In the genomic region with DNA sequence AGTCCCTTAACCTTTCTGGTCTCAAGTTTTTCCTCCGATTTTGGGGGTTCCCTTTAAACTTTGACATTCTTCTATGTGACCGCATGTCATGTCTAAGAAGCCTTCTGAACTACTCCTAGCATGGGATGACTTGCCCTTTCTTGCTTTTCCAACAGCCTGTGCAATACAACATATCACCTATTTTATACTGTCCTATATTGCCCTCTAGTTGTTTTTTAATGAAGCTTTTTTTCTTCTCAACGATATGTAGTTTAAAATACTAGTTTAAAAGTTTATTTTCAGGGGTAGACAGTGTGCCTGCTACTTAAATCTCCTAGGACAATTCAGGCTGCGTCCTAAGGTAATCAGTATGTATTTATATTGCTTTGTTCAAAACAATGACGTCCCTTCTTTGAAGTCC, we compare ENCODE assay signal across 12 cellular contexts. TPM values are rescaled to one million over a fixed set of nuclear protein-coding genes. Genes with fewer than 3 reads are reported as not detected.
DNase-seq lines count a peak whose midpoint lies in the region; ATAC-seq and TF ChIP-seq lines count a peak whose summit lies in the region.
"Had no signal": no experiment of that assay in that cellular context is flagged by ENCODE, and none has a peak within 500 bp of the region (broad histone marks: within the 10 kb centered on the region; RNA-seq: fewer than 3 reads in every experiment).

No MANE protein-coding gene starts in this region.

- H3K9me3 Mint-ChIP-seq in brain, result peaks cover 0 to 4% (median 0%) of the 10 kb centered on the region in 5 experiments
- H3K9me3 Mint-ChIP-seq in stimulated activated naive CD8-positive, alpha-beta T cell treated with anti-CD3 and anti-CD28 coated beads, Interleukin-15, amount 100 ng/mL, for 72 hours, result no peaks in the 10 kb centered on the region

- H3K4me3 ChIP-seq in cardiac muscle cell (no peak overlapping the region), right atrium auricular region (no peak overlapping the region)

- H3K27ac ChIP-seq in cardiac muscle cell, result peak overlapping the region; percentile 87
- H3K27ac ChIP-seq in right atrium auricular region, result no peak overlapping the region

- H3K36me3 ChIP-seq in cardiac muscle cell (peaks cover 5% of the 10 kb centered on the region), right atrium auricular region (no peaks in the 10 kb centered on the region)
- H3K36me3 ChIP-seq: vagina had no signal

- H3K4me1 Mint-ChIP-seq in brain, result peaks cover 26% of the 10 kb centered on the region
- H3K4me1 Mint-ChIP-seq in stimulated activated naive CD8-positive, alpha-beta T cell treated with anti-CD3 and anti-CD28 coated beads, Interleukin-15, amount 100 ng/mL, for 72 hours, result peaks cover 32% of the 10 kb centered on the region

- DNase-seq in cardiac muscle cell (ENCODE audit: low read depth in 1 of 2, low spot score in 1 of 2) (no peak), right atrium auricular region (ENCODE audit: low spot score) (no peak), NCI-H446 treated with DMSO at 0.1 percent for 48 hours (lab: John Stamatoyannopoulos, UW) (peak; percentile 9), islet precursor cell (no peak)
- DNase-seq in stimulated activated naive CD8-positive, alpha-beta T cell treated with anti-CD3 and anti-CD28 coated beads, Interleukin-15, amount 100 ng/mL, for 72 hours, result no peak
- no peak for DNase-seq in activated naive CD4-positive, alpha-beta T cell treated with Interleukin-2 at 50 U/mL for 16 hours
- DNase-seq: activated T-cell treated with anti-CD3 and anti-CD28 coated beads, Interleukin-2, amount 50 U/mL, for 48 hours; NK-92 treated with Interleukin-12 subunit alpha and Interleukin-12 subunit beta, amount 100 ng/mL, for 24 hours; stimulated activated CD4-positive, alpha-beta T cell treated with anti-CD3 and anti-CD28 coated beads, Interleukin-4, amount 100 ng/mL, for 4 hours had no signal

- no peaks in the 10 kb centered on the region for H3K9me3 ChIP-seq in cardiac muscle cell (ENCODE audit: low read depth)
- no peaks in the 10 kb centered on the region for H3K9me3 ChIP-seq in right atrium auricular region
- H3K9me3 ChIP-seq: vagina had no signal

- H3K27me3 ChIP-seq in cardiac muscle cell (no peaks in the 10 kb centered on the region), right atrium auricular region (no peaks in the 10 kb centered on the region)
- H3K27me3 ChIP-seq: vagina had no signal

- peaks cover 10% of the 10 kb centered on the region for H3K27me3 Mint-ChIP-seq in brain
- no peaks in the 10 kb centered on the region for H3K27me3 Mint-ChIP-seq in stimulated activated naive CD8-positive, alpha-beta T cell treated with anti-CD3 and anti-CD28 coated beads, Interleukin-15, amount 100 ng/mL, for 72 hours

- peak overlapping the region in 4 of 5 experiments; percentile 41 to 88 (median 68) for H3K27ac Mint-ChIP-seq in brain
- peak overlapping the region in 1 of 2 donors; percentile 12 for H3K27ac Mint-ChIP-seq in stimulated activated naive CD8-positive, alpha-beta T cell treated with anti-CD3 and anti-CD28 coated beads, Interleukin-15, amount 100 ng/mL, for 72 hours

- TF ChIP-seq CTCF in cardiac muscle cell (IDR thresholded peaks at IDR 0.05; ENCODE audit: low read depth, low read length) (no peak), right atrium auricular region (IDR thresholded peaks at IDR 0.05) (no peak), brain (conservative IDR thresholded peaks at IDR 0.05) (no peak)

- ATAC-seq in stimulated activated naive CD8-positive, alpha-beta T cell treated with anti-CD3 and anti-CD28 coated beads, Interleukin-15, amount 100 ng/mL, for 72 hours, result no peak
- no peak for ATAC-seq in GM18867 (IDR thresholded peaks at IDR 0.05; ENCODE audit: unreplicated experiment)

- no peaks in the 10 kb centered on the region for H3K4me1 ChIP-seq in cardiac muscle cell (ENCODE audit: low read depth)
- peaks cover 0 to 7% of the 10 kb centered on the region in 2 donors for H3K4me1 ChIP-seq in right atrium auricular region

- no peaks in the 10 kb centered on the region for H3K36me3 Mint-ChIP-seq in brain

- peak overlapping the region; percentile 66 to 100 (median 99) for H3K4me3 Mint-ChIP-seq in brain
- H3K4me3 Mint-ChIP-seq in stimulated activated naive CD8-positive, alpha-beta T cell treated with anti-CD3 and anti-CD28 coated beads, Interleukin-15, amount 100 ng/mL, for 72 hours, result peak overlapping the region; percentile 26 to 29

RNA-seq across cellular contexts. Expression of gene IGBP1, which starts 1.0 kb away (rescaled TPM):
- total RNA-seq in cardiac muscle cell (49.3 and 78.5 TPM in 2 replicates), right atrium auricular region (10 to 100 TPM; 47.1 to 50.4 TPM)
- polyA plus RNA-seq in cardiac muscle cell (27.6 and 36.1 TPM in 2 replicates), brain (ENCODE audit: insufficient read depth, low read depth, low replicate concordance) (99.4 TPM)

RNA-seq across cellular contexts. Expression of gene DGAT2L6, which starts 45.0 kb away (rescaled TPM):
- not detected in 2 replicates for total RNA-seq in cardiac muscle cell
- not detected in 2 replicates for polyA plus RNA-seq in cardiac muscle cell
- total RNA-seq in right atrium auricular region, result not detected
- not detected for polyA plus RNA-seq in brain (ENCODE audit: insufficient read depth, low read depth, low replicate concordance)
- total RNA-seq: vagina had no signal
